ENCODE assay signal across 16 cellular contexts in genomic region chr7:153110606-153111005, GRCh38.
DNase-seq lines count a peak whose midpoint lies in the region; ATAC-seq and TF ChIP-seq lines count a peak whose summit lies in the region.
"Had no signal": no experiment of that assay in that cellular context is flagged by ENCODE, and none has a peak within 500 bp of the region (broad histone marks: within the 10 kb centered on the region; RNA-seq: fewer than 3 reads in every experiment).

No MANE protein-coding gene starts in this region.

- H3K18ac ChIP-seq in neuronal stem cell (ENCODE audit: low read length), result no peak overlapping the region

- no peaks in the 10 kb centered on the region for H3K9me3 ChIP-seq in MM.1S (replicated peaks; ENCODE audit: insufficient read depth, low read length)
- H3K9me3 ChIP-seq in esophagus muscularis mucosa, result peaks cover 0 to 7% (median 2%) of the 10 kb centered on the region in 4 donors
- H3K9me3 ChIP-seq in neuronal stem cell (replicated peaks in 1 of 2; ENCODE audit: control insufficient read depth in 2 of 2, insufficient read depth in 1 of 2, low read depth in 1 of 2, low read length in 2 of 2), result no peaks in the 10 kb centered on the region
- H3K9me3 ChIP-seq: A549; BLaER1 treated with 17β-estradiol and CSF1 and Interleukin-3, amounts not matched to agents 10 nM and 100 nM; Caco-2 had no signal

- no peak overlapping the region for H2BK15ac ChIP-seq in neuronal stem cell (ENCODE audit: low read length)

- no peaks in the 10 kb centered on the region for H3K79me2 ChIP-seq in MM.1S (ENCODE audit: low read length)

- no peaks in the 10 kb centered on the region for H3F3A ChIP-seq in MM.1S (ENCODE audit: insufficient read depth, low read length)

- no peak for ATAC-seq in left cardiac atrium
- ATAC-seq: A549; CD8-positive, alpha-beta T cell had no signal

- WGBS in esophagus muscularis mucosa, result 85% methylated on average over 4 of the region's 5 CpGs
- no CpG with 5 or more reads among the region's 5 CpGs for WGBS in neuronal stem cell (ENCODE audit: extremely low coverage in 2 of 2, insufficient read length in 2 of 2, insufficient replicate concordance in 1 of 2), 2 donors

- H3K9ac ChIP-seq in MM.1S (ENCODE audit: low read length) (no peak overlapping the region), neuronal stem cell (ENCODE audit: low read depth, low read length, poor library complexity) (no peak overlapping the region)
- H3K9ac ChIP-seq: BLaER1 treated with 17β-estradiol and CSF1 and Interleukin-3, amounts not matched to agents 10 nM and 100 nM had no signal

- H4K20me1 ChIP-seq in MM.1S (ENCODE audit: insufficient read depth, low read length), result no peaks in the 10 kb centered on the region
- H4K20me1 ChIP-seq: BLaER1 treated with 17β-estradiol and CSF1 and Interleukin-3, amounts not matched to agents 10 nM and 100 nM had no signal

- H2BK12ac ChIP-seq in neuronal stem cell (ENCODE audit: low read length), result no peak overlapping the region

- H4K8ac ChIP-seq in neuronal stem cell (ENCODE audit: low read depth, low read length), result no peak overlapping the region

- TF ChIP-seq POLR2A in esophagus muscularis mucosa (IDR thresholded peaks at IDR 0.05; ENCODE audit: low read depth), result no peak

- no peaks in the 10 kb centered on the region for H3K79me1 ChIP-seq in neuronal stem cell (ENCODE audit: low read depth, low read length)

- H3K4ac ChIP-seq in neuronal stem cell (ENCODE audit: low read length), result no peak overlapping the region

- no peak overlapping the region for H3K27ac ChIP-seq in MM.1S (ENCODE audit: low read length)
- no peak overlapping the region for H3K27ac ChIP-seq in esophagus muscularis mucosa (replicated peaks in 1 of 4)
- H3K27ac ChIP-seq in neuronal stem cell (replicated peaks; ENCODE audit: low read length), result no peak overlapping the region
- H3K27ac ChIP-seq: 22Rv1; A549; BLaER1 treated with 17β-estradiol and CSF1 and Interleukin-3, amounts not matched to agents 10 nM and 100 nM; C4-2B had no signal

- TF ChIP-seq EP300 in esophagus muscularis mucosa (IDR thresholded peaks at IDR 0.05), result no peak

- no peaks in the 10 kb centered on the region for H3K9me2 ChIP-seq in MM.1S (replicated peaks; ENCODE audit: insufficient read depth, low read length)

- TF ChIP-seq CTCF in MM.1S (IDR thresholded peaks at IDR 0.05; ENCODE audit: low read length), result no peak
- TF ChIP-seq CTCF in esophagus muscularis mucosa (IDR thresholded peaks at IDR 0.05), result no peak

- no peak overlapping the region for H2AFZ ChIP-seq in MM.1S (ENCODE audit: low read length)
- no peak overlapping the region for H2AFZ ChIP-seq in neuronal stem cell (ENCODE audit: low read length)

- H3K14ac ChIP-seq in neuronal stem cell (ENCODE audit: low read length), result no peak overlapping the region

- H2BK5ac ChIP-seq in neuronal stem cell (ENCODE audit: low read length), result no peak overlapping the region

- peak overlapping the region; percentile 21 for H3K23ac ChIP-seq in neuronal stem cell (ENCODE audit: low read depth, low read length, poor library complexity)

- DNase-seq in MM.1S, result peak; percentile 39
- DNase-seq in esophagus muscularis mucosa (ENCODE audit: extremely low spot score), result peak; percentile 60
- DNase-seq in neuronal stem cell (ENCODE audit: low spot score), result no peak
- DNase-seq in NCI-H146 (lab: John Stamatoyannopoulos, UW), result no peak
- DNase-seq in left cardiac atrium, result no peak
- DNase-seq: AML-193; Caco-2; Calu3; CD4-positive, alpha-beta T cell; CD8-positive, alpha-beta T cell; DMS79 treated with DMSO at 0.1 percent for 48 hours; GF-D8 had no signal

- H4K91ac ChIP-seq in neuronal stem cell (ENCODE audit: low read depth, low read length, poor library complexity), result no peak overlapping the region

- H3K4me1 ChIP-seq in MM.1S (ENCODE audit: low read length), result peaks cover 6% of the 10 kb centered on the region; the same call in 1 of the 2 replicates
- H3K4me1 ChIP-seq in esophagus muscularis mucosa, result no peaks in the 10 kb centered on the region
- H3K4me1 ChIP-seq in neuronal stem cell (ENCODE audit: control insufficient read depth in 2 of 2, insufficient read depth in 1 of 2, low read depth in 1 of 2, low read length in 2 of 2), result no peaks in the 10 kb centered on the region
- H3K4me1 ChIP-seq: A549; BLaER1 treated with 17β-estradiol and CSF1 and Interleukin-3, amounts not matched to agents 10 nM and 100 nM; Caco-2 had no signal

- H3K36me3 ChIP-seq in MM.1S (replicated peaks; ENCODE audit: insufficient read depth, low read length), result no peaks in the 10 kb centered on the region
- H3K36me3 ChIP-seq in esophagus muscularis mucosa, result no peaks in the 10 kb centered on the region
- no peaks in the 10 kb centered on the region for H3K36me3 ChIP-seq in neuronal stem cell (replicated peaks in 1 of 2; ENCODE audit: control insufficient read depth in 2 of 2, insufficient read depth in 2 of 2, low read length in 2 of 2)
- H3K36me3 ChIP-seq: BLaER1 treated with 17β-estradiol and CSF1 and Interleukin-3, amounts not matched to agents 10 nM and 100 nM had no signal

- H2BK120ac ChIP-seq in neuronal stem cell (ENCODE audit: low read depth, low read length), result no peak overlapping the region

- H3K27me3 ChIP-seq in MM.1S (replicated peaks; ENCODE audit: insufficient read depth, low read length), result no peaks in the 10 kb centered on the region
- H3K27me3 ChIP-seq in esophagus muscularis mucosa, result peaks cover 0 to 5% (median 0%) of the 10 kb centered on the region in 4 donors
- no peaks in the 10 kb centered on the region for H3K27me3 ChIP-seq in neuronal stem cell (ENCODE audit: control insufficient read depth in 3 of 3, insufficient read depth in 3 of 3, low read depth in 1 of 3, low read length in 3 of 3)
- H3K27me3 ChIP-seq: BLaER1 treated with 17β-estradiol and CSF1 and Interleukin-3, amounts not matched to agents 10 nM and 100 nM had no signal

- H3K4me2 ChIP-seq in MM.1S (ENCODE audit: low read depth, low read length), result no peak overlapping the region
- H3K4me2 ChIP-seq in neuronal stem cell (ENCODE audit: insufficient read depth, low read length, poor library complexity, severe bottlenecking), result no peak overlapping the region
- H3K4me2 ChIP-seq: A549; BLaER1 treated with 17β-estradiol and CSF1 and Interleukin-3, amounts not matched to agents 10 nM and 100 nM had no signal

- intact Hi-C loops in esophagus muscularis mucosa (cut with DNase I) (no loop called here), left cardiac atrium (cut with DNase I) (no loop called here)

- no peak overlapping the region for H2AK5ac ChIP-seq in neuronal stem cell (ENCODE audit: low read depth, low read length)

- no peak overlapping the region for H3K4me3 ChIP-seq in MM.1S (ENCODE audit: low read length)
- H3K4me3 ChIP-seq in esophagus muscularis mucosa, result no peak overlapping the region
- no peak overlapping the region for H3K4me3 ChIP-seq in neuronal stem cell (ENCODE audit: low read length in 2 of 2)
- H3K4me3 ChIP-seq: A549; BLaER1 treated with 17β-estradiol and CSF1 and Interleukin-3, amounts not matched to agents 10 nM and 100 nM had no signal

Comparison
In these comparisons a context has a peak if more than half of its experiments do, and no peak if none do; other contexts are left out.
1. DNase-seq: peak in MM.1S (single experiment) and esophagus muscularis mucosa (single experiment); none in neuronal stem cell (single experiment), NCI-H146 (single experiment) and left cardiac atrium (single experiment).